26 cellular contexts compared by ENCODE assay signal in genomic region chr6:145561095-145561820, GRCh38.
DNase-seq lines count a peak whose midpoint lies in the region; ATAC-seq and TF ChIP-seq lines count a peak whose summit lies in the region.
"Had no signal": no experiment of that assay in that cellular context is flagged by ENCODE, and none has a peak within 500 bp of the region (broad histone marks: within the 10 kb centered on the region; RNA-seq: fewer than 3 reads in every experiment).

No MANE protein-coding gene starts in this region.

- no peaks in the 10 kb centered on the region for H4K20me1 ChIP-seq in HCT116 (ENCODE audit: insufficient read depth)

- H3K4me2 ChIP-seq in HCT116 (ENCODE audit: low read length): no peak overlapping the region

- RAD21 ChIA-PET in HCT116 (lab: Charles Lee; ENCODE audit: low non-redundant PET in 1 of 2, low total read pairs in 2 of 2, uncharacterized antibody in 2 of 2, unreplicated experiment in 2 of 2): no interaction called here

- H3K79me2 ChIP-seq in HCT116 (ENCODE audit: insufficient read depth, low read length): no peaks in the 10 kb centered on the region

- no peaks in the 10 kb centered on the region for H3K9me2 ChIP-seq in HCT116 (ENCODE audit: insufficient read depth)

- DNase-seq in HCT116 (ENCODE audit: low read depth, low spot score) (peak; percentile 23), NCI-H774 (lab: John Stamatoyannopoulos, UW) (peak; percentile 40), foreskin melanocyte (peak; percentile 98), superior temporal gyrus (ENCODE audit: extremely low spot score) (peak; percentile 63), AG08395 (ENCODE audit: low spot score) (no peak), dorsolateral prefrontal cortex (no peak)
- DNase-seq: activated CD4-positive, alpha-beta T cell treated with anti-CD3 and anti-CD28 coated beads, Interleukin-2, amount 50 U/mL, for 1 hour; activated CD8-positive, alpha-beta memory T cell treated with anti-CD3 and anti-CD28 coated beads, Interleukin-2, amount 10 ng/mL, durations not matched to agents 7 days and 5 days; activated naive CD4-positive, alpha-beta T cell treated with anti-CD3 and anti-CD28 coated beads for 36 hours; activated T-cell treated with anti-CD3 and anti-CD28 coated beads, Interleukin-2, amount 50 U/mL, for 72 hours; adrenal gland; CD4-positive, CD25-positive, alpha-beta regulatory T cell; effector CD8-positive, alpha-beta T cell; foreskin fibroblast; GOT3; left cardiac atrium; NCI-H1092 treated with DMSO at 0.1 percent for 48 hours; NCI-H187 treated with DMSO at 0.1 percent for 48 hours; NCI-H2227 treated with DMSO at 0.1 percent for 48 hours; NCI-H82; sigmoid colon; stimulated activated CD4-positive, alpha-beta T cell treated with anti-CD3 and anti-CD28 coated beads, Interleukin-4, amount 100 ng/mL, for 4 hours; T-helper 9 cell had no signal

- POLR2A ChIA-PET in HCT116 (lab: Charles Lee): no interaction called here

- ATAC-seq in HCT116 (no peak), HG02885 (IDR thresholded peaks at IDR 0.05; ENCODE audit: poor library complexity, unreplicated experiment) (no peak)
- ATAC-seq: activated CD8-positive, alpha-beta memory T cell treated with anti-CD3 and anti-CD28 coated beads, Interleukin-2, amount 10 ng/mL, durations not matched to agents 7 days and 5 days; activated T-cell treated with anti-CD3 and anti-CD28 coated beads, Interleukin-2, amount 50 U/mL, for 72 hours; esophagus mucosa; left cardiac atrium; stimulated activated memory B cell treated with anti-CD40 and anti-IgM and Interleukin-4, amounts not matched to agents 10 μg/mL and 1 μg/mL and 100 μg/mL, for 72 hours had no signal

- H3K27me3 ChIP-seq in HCT116 (ENCODE audit: insufficient read depth, low read length) (no peaks in the 10 kb centered on the region), dorsolateral prefrontal cortex (no peaks in the 10 kb centered on the region)
- H3K27me3 ChIP-seq: adrenal gland, sigmoid colon had no signal

- H3K36me3 ChIP-seq in HCT116 (ENCODE audit: control insufficient read depth in 1 of 2, insufficient read depth in 2 of 2, low read length in 2 of 2): no peaks in the 10 kb centered on the region
- H3K36me3 ChIP-seq: adrenal gland, sigmoid colon had no signal

- CTCF ChIA-PET in HCT116 (lab: Charles Lee): no interaction called here

- no peak overlapping the region for H3K9ac ChIP-seq in HCT116 (ENCODE audit: low read length)

- no peaks in the 10 kb centered on the region for H3K9me3 ChIP-seq in HCT116 (ENCODE audit: control insufficient read depth in 1 of 2, insufficient read depth in 1 of 2, low read depth in 1 of 2, low read length in 2 of 2)
- H3K9me3 ChIP-seq: adrenal gland, sigmoid colon had no signal

- H3K27ac ChIP-seq in HCT116 (ENCODE audit: low read depth, low read length): no peak overlapping the region
- peak overlapping the region in 5 of 59 donors; percentile 0 to 73 (median 36) for H3K27ac ChIP-seq in dorsolateral prefrontal cortex
- H3K27ac ChIP-seq: adrenal gland, sigmoid colon had no signal

- no peak for TF ChIP-seq RAD21 in HCT116 (IDR thresholded peaks at IDR 0.05; ENCODE audit: low read depth)

- no TSS peak for BruUV-seq in HCT116 (replicated peaks; lab: Mats Ljungman, UMichigan)

- TF ChIP-seq POLR2A in HCT116 (IDR thresholded peaks at IDR 0.05; ENCODE audit: borderline replicate concordance, extremely low read depth, insufficient read depth, insufficient read length): no peak

- H3K4me1 ChIP-seq in HCT116 (ENCODE audit: control insufficient read depth in 1 of 2, insufficient read depth in 2 of 2, low read length in 2 of 2): no peaks in the 10 kb centered on the region
- H3K4me1 ChIP-seq: adrenal gland had no signal

- TF ChIP-seq CTCF in HCT116 (IDR thresholded peaks at IDR 0.05 in 2 of 3, conservative IDR thresholded peaks at IDR 0.05 in 1 of 3; ENCODE audit: borderline replicate concordance in 1 of 3, insufficient read depth in 1 of 3, low read depth in 2 of 3, low read length in 2 of 3) (no peak), dorsolateral prefrontal cortex (IDR thresholded peaks at IDR 0.05 in 54 of 56, conservative IDR thresholded peaks at IDR 0.05 in 2 of 56; ENCODE audit: low read depth in 1 of 56, partially characterized antibody in 56 of 56) (no peak)

- H2AFZ ChIP-seq in HCT116 (ENCODE audit: low read depth, low read length, poor library complexity, severe bottlenecking): no peak overlapping the region

- H3K4me3 ChIP-seq in HCT116 (replicated peaks in 1 of 2; ENCODE audit: low read depth in 1 of 2, low read length in 2 of 2) (no peak overlapping the region), dorsolateral prefrontal cortex (peak overlapping the region in 4 of 59 donors; percentile 2 to 4 (median 2))
- H3K4me3 ChIP-seq: adrenal gland, sigmoid colon had no signal

- intact Hi-C loops in HCT116 (cut with micrococcal nuclease): no loop called here
- intact Hi-C loops in dorsolateral prefrontal cortex (cut with DNase I): no loop called here

TF ChIP-seq in HCT116, 20 proteins besides CTCF, POLR2A, EP300 and RAD21:
- TF ChIP-seq SRF (IDR thresholded peaks at IDR 0.05; ENCODE audit: low read depth) (no peak), ELF1 (IDR thresholded peaks at IDR 0.05; ENCODE audit: borderline replicate concordance, low read depth) (no peak), CEBPB (IDR thresholded peaks at IDR 0.05; ENCODE audit: low read depth) (no peak), JUND (IDR thresholded peaks at IDR 0.05) (no peak), ZFX (IDR thresholded peaks at IDR 0.05) (no peak), EZH2phosphoT487 (IDR thresholded peaks at IDR 0.05; ENCODE audit: borderline replicate concordance) (no peak), SP1 (IDR thresholded peaks at IDR 0.05; ENCODE audit: low read depth) (no peak), POLR2AphosphoS5 (IDR thresholded peaks at IDR 0.05; ENCODE audit: low read depth, low read length) (no peak), MAX (IDR thresholded peaks at IDR 0.05) (no peak), SIN3A (IDR thresholded peaks at IDR 0.05; ENCODE audit: low read depth) (no peak), YY1 (IDR thresholded peaks at IDR 0.05; ENCODE audit: extremely low read depth, insufficient replicate concordance, low read depth, low read length) (no peak), ZBTB33 (IDR thresholded peaks at IDR 0.05; ENCODE audit: extremely low read depth, insufficient replicate concordance, low read length) (no peak), CBX3 (IDR thresholded peaks at IDR 0.05; ENCODE audit: low read depth) (no peak), ATF3 (IDR thresholded peaks at IDR 0.05) (no peak), REST (IDR thresholded peaks at IDR 0.05; ENCODE audit: low read depth) (no peak), ZNF274 (IDR thresholded peaks at IDR 0.05; ENCODE audit: low read depth, low read length) (no peak), FOSL1 (IDR thresholded peaks at IDR 0.05; ENCODE audit: low read depth) (no peak), TCF7L2 (IDR thresholded peaks at IDR 0.05; ENCODE audit: borderline replicate concordance, extremely low read depth, insufficient read depth, insufficient read length) (no peak), EZH2 (IDR thresholded peaks at IDR 0.05) (no peak), EGR1 (IDR thresholded peaks at IDR 0.05; ENCODE audit: low read depth) (no peak)

Comparison
In these comparisons a context has a peak if more than half of its experiments do, and no peak if none do; other contexts are left out.
1. DNase-seq: peak in HCT116 (single experiment), NCI-H774 (single experiment), foreskin melanocyte (single experiment) and superior temporal gyrus (single experiment); none in AG08395 (single experiment) and dorsolateral prefrontal cortex (0 of 10).